In genomic region chr1:223731076-223731770, GRCh38 we compare ENCODE assay signal across 8 cellular contexts. TPM values are rescaled to one million over a fixed set of nuclear protein-coding genes. Genes with fewer than 3 reads are reported as not detected.
DNase-seq lines count a peak whose midpoint lies in the region; ATAC-seq, FAIRE-seq and TF ChIP-seq lines count a peak whose summit lies in the region.

No MANE protein-coding gene starts in this region.

- H4K20me1 ChIP-seq in HepG2 (ENCODE audit: insufficient read depth, low read length), result no peaks in the 10 kb centered on the region

- TF ChIP-seq RAD21 in HepG2 (CRISPR knock-in tag; IDR thresholded peaks at IDR 0.05), result no peak

- no peak for TF ChIP-seq EP300 in HepG2 (IDR thresholded peaks at IDR 0.05; ENCODE audit: low read depth in 2 of 2, low read length in 2 of 2)
- no peak for TF ChIP-seq EP300 in HepG2 (CRISPR knock-in tag; IDR thresholded peaks at IDR 0.05; ENCODE audit: borderline replicate concordance)

- no peaks in the 10 kb centered on the region for H3K79me2 ChIP-seq in HepG2 (ENCODE audit: insufficient read depth, low read length)

- WGBS in HepG2 (ENCODE audit: low lambda C conversion rate), result 90% methylated on average over 12 of the region's 13 CpGs

- H3K9me3 Mint-ChIP-seq in T-helper 1 cell treated with Interleukin-12 subunit alpha and Interleukin-12 subunit beta and Interleukin-4 antibody, amounts not matched to agents 30 μg/mL and 1 μg/mL, for 36 hours, result no peaks in the 10 kb centered on the region

- H3K27ac ChIP-seq in HepG2 (ENCODE audit: extremely low read length, insufficient read depth, low read length), result no peak overlapping the region
- H3K27ac ChIP-seq in tibial artery, result peak overlapping the region; percentile 66 to 75

- no peak for ATAC-seq in HepG2
- no peak for ATAC-seq in HG03039 (IDR thresholded peaks at IDR 0.05; ENCODE audit: unreplicated experiment)
- no peak for ATAC-seq in HG02870 (IDR thresholded peaks at IDR 0.05; ENCODE audit: unreplicated experiment)

- in situ Hi-C loops in HepG2 (cut with HindIII; ENCODE audit: extremely low pct_ligation_motif_present, low pct_unique_long_range_greater_than_20kb), result no loop called here

- peaks cover 51% of the 10 kb centered on the region for H3K36me3 Mint-ChIP-seq in T-helper 1 cell treated with Interleukin-12 subunit alpha and Interleukin-12 subunit beta and Interleukin-4 antibody, amounts not matched to agents 30 μg/mL and 1 μg/mL, for 36 hours (ENCODE audit: low read depth)

- H2AFZ ChIP-seq in HepG2 (ENCODE audit: low read length), result no peak overlapping the region

- no peak for DNase-seq in T-helper 1 cell
- DNase-seq in cardiac fibroblast (ENCODE audit: low read depth in 2 of 2), result peak; percentile 86
- DNase-seq in HepG2 (ENCODE audit: low spot score), result no peak
- DNase-seq in tibial artery, result peak; percentile 81 to 90
- no peak for DNase-seq in NAMALWA (ENCODE audit: low spot score)

- H3K4me2 ChIP-seq in HepG2 (ENCODE audit: low read depth, low read length), result no peak overlapping the region

- peak overlapping the region; percentile 50 for H3K27ac Mint-ChIP-seq in T-helper 1 cell treated with Interleukin-12 subunit alpha and Interleukin-12 subunit beta and Interleukin-4 antibody, amounts not matched to agents 30 μg/mL and 1 μg/mL, for 36 hours

- H3K9me3 ChIP-seq in HepG2 (ENCODE audit: low read length) (no peaks in the 10 kb centered on the region), tibial artery (no peaks in the 10 kb centered on the region)

- H3K36me3 ChIP-seq in HepG2 (replicated peaks in 1 of 2; ENCODE audit: control insufficient read depth in 1 of 2, insufficient read depth in 2 of 2, low read length in 2 of 2) (no peaks in the 10 kb centered on the region), tibial artery (peaks cover 0 to 6% (median 0%) of the 10 kb centered on the region in 3 donors)

- POLR2A ChIA-PET in HepG2 (lab: Yijun Ruan, JAX), result no interaction called here

- peaks cover 52% of the 10 kb centered on the region for H3K4me1 Mint-ChIP-seq in T-helper 1 cell treated with Interleukin-12 subunit alpha and Interleukin-12 subunit beta and Interleukin-4 antibody, amounts not matched to agents 30 μg/mL and 1 μg/mL, for 36 hours (ENCODE audit: low read depth)

- H3K4me3 Mint-ChIP-seq in T-helper 1 cell treated with Interleukin-12 subunit alpha and Interleukin-12 subunit beta and Interleukin-4 antibody, amounts not matched to agents 30 μg/mL and 1 μg/mL, for 36 hours, result no peak overlapping the region

- no peak for FAIRE-seq in HepG2 (lab: Jason Lieb, UNC)

- H3K4me3 ChIP-seq in cardiac fibroblast (replicated peaks in 1 of 2; ENCODE audit: low read depth in 2 of 2, low read length in 2 of 2) (peak overlapping the region in 1 of 2 donors; percentile 24), HepG2 (replicated peaks in 1 of 3; ENCODE audit: insufficient read depth in 1 of 3, low read depth in 2 of 3, low read length in 3 of 3) (no peak overlapping the region), tibial artery (no peak overlapping the region)

- intact Hi-C loops in HepG2 (cut with micrococcal nuclease; ENCODE audit: unreplicated experiment), result no loop called here
- intact Hi-C loops in tibial artery (cut with DNase I; ENCODE audit: low total_unique reads), result no loop called here

- no TSS peak for BruUV-seq in HepG2 (replicated peaks; lab: Mats Ljungman, UMichigan)

- CTCF ChIA-PET in HepG2 (lab: Yijun Ruan, JAX; ENCODE audit: low intra/inter-chr PET ratio, low total read pairs), result no interaction called here

- H3K9ac ChIP-seq in HepG2 (ENCODE audit: insufficient read depth, low read depth, low read length), result no peak overlapping the region

- TF ChIP-seq POLR2A in HepG2 (IDR thresholded peaks at IDR 0.05; ENCODE audit: insufficient read depth in 1 of 2, low read depth in 2 of 2, low read length in 2 of 2), result no peak

- H3K27me3 Mint-ChIP-seq in T-helper 1 cell treated with Interleukin-12 subunit alpha and Interleukin-12 subunit beta and Interleukin-4 antibody, amounts not matched to agents 30 μg/mL and 1 μg/mL, for 36 hours (ENCODE audit: low read depth), result no peaks in the 10 kb centered on the region

- no peaks in the 10 kb centered on the region for H3K27me3 ChIP-seq in HepG2 (ENCODE audit: control insufficient read depth in 1 of 2, insufficient read depth in 2 of 2, low read length in 2 of 2)
- no peaks in the 10 kb centered on the region for H3K27me3 ChIP-seq in tibial artery

- peaks cover 8% of the 10 kb centered on the region; the same call in 1 of the 2 replicates for H3K4me1 ChIP-seq in HepG2 (ENCODE audit: insufficient read depth, low read length)
- peaks cover 8 to 80% (median 59%) of the 10 kb centered on the region in 4 donors for H3K4me1 ChIP-seq in tibial artery

- no peak for TF ChIP-seq CTCF in cardiac fibroblast (IDR thresholded peaks at IDR 0.05; ENCODE audit: low read depth, low read length)
- TF ChIP-seq CTCF in HepG2 (CRISPR knock-in tag; IDR thresholded peaks at IDR 0.05), result no peak
- TF ChIP-seq CTCF in tibial artery (IDR thresholded peaks at IDR 0.05), result no peak

TF ChIP-seq in HepG2, 621 proteins besides CTCF, POLR2A, EP300 and RAD21:
- TF ChIP-seq LCORL (IDR thresholded peaks at IDR 0.05) (peak; percentile 59; the same call in 1 of the 2 replicates), LCORL (CRISPR knock-in tag; IDR thresholded peaks at IDR 0.05) (no peak), ZNF737 (CRISPR knock-in tag; IDR thresholded peaks at IDR 0.05; ENCODE audit: borderline replicate concordance) (no peak)
TF ChIP-seq in HepG2: peak in this region for 1.

RNA-seq across cellular contexts. Expression of gene CAPN2, which starts 18.9 kb away (rescaled TPM):
- 6.2 and 7.8 TPM in 2 replicates for total RNA-seq in HepG2 (2016; rRNA removed; fragmentation: Illumina TruSeq; extraction: Trizol)
- 2.0 and 2.6 TPM in 2 replicates for total RNA-seq in HepG2 (2016; cell fraction: cytosol; rRNA removed; fragmentation: Illumina TruSeq; extraction: Trizol; ENCODE audit: low read depth)
- 6.2 and 7.8 TPM in 2 replicates for total RNA-seq in HepG2 (2016; cell fraction: insoluble cytoplasmic fraction; rRNA removed; fragmentation: Illumina TruSeq; extraction: Trizol)
- 5.4 and 5.5 TPM in 2 replicates for total RNA-seq in HepG2 (2016; cell fraction: membrane; rRNA removed; fragmentation: Illumina TruSeq; extraction: Trizol)
- 4.8 and 5.3 TPM in 2 replicates for total RNA-seq in HepG2 (2016; cell fraction: nucleus; rRNA removed; fragmentation: Illumina TruSeq; extraction: Trizol)
- 7.4 and 10.8 TPM in 2 replicates for polyA plus RNA-seq in HepG2 (2011; rRNA removed)
- polyA plus RNA-seq in HepG2 (2011; cell fraction: cytosol; rRNA removed), result 3.5 and 4.8 TPM in 2 replicates
- polyA plus RNA-seq in HepG2 (2011; cell fraction: nucleus; rRNA removed), result 27.6 and 31.4 TPM in 2 replicates
- 7.0 and 8.4 TPM in 2 replicates for polyA plus RNA-seq in HepG2 (2012)
- polyA plus RNA-seq in HepG2 (2016; cell fraction: cytosol; fragmentation: Illumina TruSeq; extraction: Trizol; ENCODE audit: low read depth), result 2.3 and 2.7 TPM in 2 replicates
- 8.9 and 9.2 TPM in 2 replicates for polyA plus RNA-seq in HepG2 (2016; cell fraction: insoluble cytoplasmic fraction; fragmentation: Illumina TruSeq; extraction: Trizol; ENCODE audit: low read depth)
- polyA plus RNA-seq in HepG2 (2016; cell fraction: membrane; fragmentation: Illumina TruSeq; extraction: Trizol; ENCODE audit: low read depth), result 4.9 and 5.3 TPM in 2 replicates
- polyA plus RNA-seq in HepG2 (2016; cell fraction: nucleus; fragmentation: Illumina TruSeq; extraction: Trizol; ENCODE audit: insufficient read depth, low read depth), result 9.2 and 12.8 TPM in 2 replicates
- polyA minus RNA-seq in HepG2 (2011; rRNA and poly(A)+ RNA removed; ENCODE audit: low replicate concordance), result 5.0 and 63.8 TPM in 2 replicates
- polyA minus RNA-seq in HepG2 (2011; cell fraction: cytosol; rRNA and poly(A)+ RNA removed), result 4.1 and 4.3 TPM in 2 replicates
- polyA minus RNA-seq in HepG2 (2011; cell fraction: nucleus; rRNA and poly(A)+ RNA removed), result 7.7 and 11.3 TPM in 2 replicates

Comparison
In these comparisons a context has a peak if more than half of its experiments do, and no peak if none do; other contexts are left out.
1. DNase-seq: peak in cardiac fibroblast (2 of 2) and tibial artery (2 of 2); none in T-helper 1 cell (0 of 5), HepG2 (single experiment) and NAMALWA (single experiment).